Comparison of ENCODE assay signal across 1 cellular context in the genomic region with DNA sequence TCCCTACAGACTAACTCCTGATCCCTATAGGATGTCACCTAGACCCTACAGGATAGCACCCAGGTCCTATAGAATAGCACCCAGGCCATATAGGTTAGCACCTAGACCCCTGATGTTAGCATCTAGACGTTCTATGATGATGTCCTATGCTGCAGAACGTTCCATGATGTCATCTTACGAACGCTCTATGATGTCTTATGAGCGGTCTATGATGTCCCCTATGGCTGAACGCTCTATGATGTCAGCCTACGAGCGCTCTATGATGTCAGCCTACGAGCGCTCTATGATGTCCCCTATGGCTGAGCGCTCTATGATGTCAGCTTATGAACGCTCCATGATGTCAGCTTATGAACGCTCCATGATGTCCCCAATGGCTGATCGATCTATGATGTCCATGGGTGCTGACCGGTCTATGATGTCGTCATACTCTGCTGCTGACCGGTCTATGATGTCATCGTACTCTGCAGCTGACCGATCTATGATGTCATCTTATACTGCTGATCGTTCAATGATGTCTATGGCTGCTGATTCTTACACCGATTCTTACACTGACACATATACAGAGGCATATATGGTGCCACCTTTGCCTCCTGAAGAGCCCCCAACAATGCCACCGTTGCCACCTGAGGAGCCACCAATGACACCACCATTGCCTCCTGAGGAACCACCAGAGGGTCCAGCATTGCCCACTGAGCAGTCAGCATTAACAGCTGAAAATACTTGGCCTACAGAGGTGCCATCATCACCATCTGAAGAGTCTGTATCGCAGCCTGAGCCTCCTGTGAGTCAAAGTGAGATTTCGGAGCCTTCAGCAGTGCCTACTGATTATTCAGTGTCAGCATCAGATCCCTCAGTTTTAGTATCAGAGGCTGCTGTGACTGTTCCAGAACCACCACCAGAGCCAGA.
TF ChIP-seq lines count a peak whose summit lies in the region.

No MANE protein-coding gene starts in this region.

TF ChIP-seq in K562, 482 proteins besides CTCF, POLR2A, EP300 and RAD21 (continued from another document):
- TF ChIP-seq, protein P1, sequence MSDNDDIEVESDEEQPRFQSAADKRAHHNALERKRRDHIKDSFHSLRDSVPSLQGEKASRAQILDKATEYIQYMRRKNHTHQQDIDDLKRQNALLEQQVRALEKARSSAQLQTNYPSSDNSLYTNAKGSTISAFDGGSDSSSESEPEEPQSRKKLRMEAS (CRISPR knock-in tag; IDR thresholded peaks at IDR 0.05) = 0 out of 2 replicates have a peak, but pooled peaks have one; percentile 10
- TF ChIP-seq KHSRP (IDR thresholded peaks at IDR 0.05) (peak; percentile 69; the same call in 1 of the 2 replicates), CREM (IDR thresholded peaks at IDR 0.05; ENCODE audit: low read depth) (peak; percentile 93), SRSF9 (IDR thresholded peaks at IDR 0.05; ENCODE audit: borderline replicate concordance, low read depth, low read length) (no peak), ZNF232 (CRISPR knock-in tag; IDR thresholded peaks at IDR 0.05) (no peak), ZNF79 (CRISPR knock-in tag; IDR thresholded peaks at IDR 0.05; ENCODE audit: low read depth) (no peak), ZC3H11A (IDR thresholded peaks at IDR 0.05; ENCODE audit: low read depth, low read length) (no peak)
- TF ChIP-seq, protein P2, sequence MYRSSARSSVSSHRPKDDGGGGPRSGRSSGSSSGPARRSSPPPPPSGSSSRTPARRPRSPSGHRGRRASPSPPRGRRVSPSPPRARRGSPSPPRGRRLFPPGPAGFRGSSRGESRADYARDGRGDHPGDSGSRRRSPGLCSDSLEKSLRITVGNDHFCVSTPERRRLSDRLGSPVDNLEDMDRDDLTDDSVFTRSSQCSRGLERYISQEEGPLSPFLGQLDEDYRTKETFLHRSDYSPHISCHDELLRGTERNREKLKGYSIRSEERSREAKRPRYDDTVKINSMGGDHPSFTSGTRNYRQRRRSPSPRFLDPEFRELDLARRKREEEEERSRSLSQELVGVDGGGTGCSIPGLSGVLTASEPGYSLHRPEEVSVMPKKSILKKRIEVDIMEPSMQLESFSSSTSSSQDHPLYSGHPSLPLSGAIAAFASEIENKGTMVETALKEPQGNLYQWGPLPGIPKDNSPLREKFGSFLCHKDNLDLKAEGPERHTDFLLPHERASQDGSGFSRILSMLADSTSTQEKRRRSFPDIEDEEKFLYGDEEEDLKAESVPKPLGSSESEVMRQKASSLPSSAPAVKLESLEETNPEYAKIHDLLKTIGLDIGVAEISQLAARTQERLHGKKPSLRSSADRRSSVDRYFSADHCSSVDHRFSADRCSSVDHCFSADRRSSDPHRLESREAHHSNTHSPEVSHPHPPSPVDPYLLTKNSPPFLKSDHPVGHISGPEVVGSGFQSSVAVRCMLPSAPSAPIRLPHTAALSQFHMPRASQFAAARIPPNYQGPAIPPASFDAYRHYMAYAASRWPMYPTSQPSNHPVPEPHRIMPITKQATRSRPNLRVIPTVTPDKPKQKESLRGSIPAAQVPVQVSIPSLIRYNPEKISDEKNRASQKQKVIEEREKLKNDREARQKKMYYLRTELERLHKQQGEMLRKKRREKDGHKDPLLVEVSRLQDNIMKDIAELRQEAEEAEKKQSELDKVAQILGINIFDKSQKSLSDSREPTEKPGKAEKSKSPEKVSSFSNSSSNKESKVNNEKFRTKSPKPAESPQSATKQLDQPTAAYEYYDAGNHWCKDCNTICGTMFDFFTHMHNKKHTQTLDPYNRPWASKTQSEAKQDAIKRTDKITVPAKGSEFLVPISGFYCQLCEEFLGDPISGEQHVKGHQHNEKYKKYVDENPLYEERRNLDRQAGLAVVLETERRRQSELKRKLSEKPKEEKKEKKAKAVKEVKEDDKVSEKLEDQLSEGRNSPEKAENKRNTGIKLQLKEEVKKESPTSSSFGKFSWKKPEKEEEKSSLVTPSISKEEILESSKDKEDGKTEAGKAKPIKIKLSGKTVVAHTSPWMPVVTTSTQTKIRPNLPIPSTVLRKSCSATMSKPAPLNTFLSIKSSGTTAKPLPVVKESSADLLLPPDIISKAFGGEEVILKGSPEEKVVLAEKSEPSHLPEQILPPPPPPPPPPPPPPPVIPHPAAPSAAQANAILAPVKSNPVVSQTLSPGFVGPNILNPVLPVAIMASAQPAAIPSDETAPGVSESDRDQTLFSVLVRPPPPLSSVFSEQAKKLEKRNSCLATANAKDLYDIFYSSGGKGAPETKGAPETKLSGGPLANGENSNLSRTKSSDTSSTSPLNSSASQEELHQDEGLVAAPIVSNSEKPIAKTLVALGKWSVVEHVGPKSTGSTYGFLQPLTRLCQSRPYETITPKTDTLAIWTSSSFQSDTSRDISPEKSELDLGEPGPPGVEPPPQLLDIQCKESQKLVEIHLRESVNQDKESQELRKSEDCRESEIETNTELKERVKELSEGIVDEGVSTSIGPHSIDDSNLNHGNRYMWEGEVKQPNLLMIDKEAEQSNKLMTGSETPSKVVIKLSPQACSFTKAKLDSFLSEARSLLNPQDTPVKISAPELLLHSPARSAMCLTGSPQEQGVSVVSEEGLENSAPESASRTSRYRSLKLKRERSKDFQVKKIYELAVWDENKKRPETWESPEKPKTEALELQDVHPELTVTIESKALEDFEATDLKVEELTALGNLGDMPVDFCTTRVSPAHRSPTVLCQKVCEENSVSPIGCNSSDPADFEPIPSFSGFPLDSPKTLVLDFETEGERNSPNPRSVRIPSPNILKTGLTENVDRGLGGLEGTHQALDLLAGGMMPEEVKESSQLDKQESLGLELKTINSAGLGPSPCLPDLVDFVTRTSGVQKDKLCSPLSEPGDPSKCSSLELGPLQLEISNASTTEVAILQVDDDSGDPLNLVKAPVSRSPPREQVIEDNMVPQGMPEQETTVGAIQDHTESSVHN (IDR thresholded peaks at IDR 0.05; ENCODE audit: borderline replicate concordance in 1 of 2, low read depth in 1 of 2) = no peak
- TF ChIP-seq, protein P3, sequence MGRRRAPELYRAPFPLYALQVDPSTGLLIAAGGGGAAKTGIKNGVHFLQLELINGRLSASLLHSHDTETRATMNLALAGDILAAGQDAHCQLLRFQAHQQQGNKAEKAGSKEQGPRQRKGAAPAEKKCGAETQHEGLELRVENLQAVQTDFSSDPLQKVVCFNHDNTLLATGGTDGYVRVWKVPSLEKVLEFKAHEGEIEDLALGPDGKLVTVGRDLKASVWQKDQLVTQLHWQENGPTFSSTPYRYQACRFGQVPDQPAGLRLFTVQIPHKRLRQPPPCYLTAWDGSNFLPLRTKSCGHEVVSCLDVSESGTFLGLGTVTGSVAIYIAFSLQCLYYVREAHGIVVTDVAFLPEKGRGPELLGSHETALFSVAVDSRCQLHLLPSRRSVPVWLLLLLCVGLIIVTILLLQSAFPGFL (CRISPR knock-in tag; IDR thresholded peaks at IDR 0.05) = no peak
- TF ChIP-seq, protein P4, sequence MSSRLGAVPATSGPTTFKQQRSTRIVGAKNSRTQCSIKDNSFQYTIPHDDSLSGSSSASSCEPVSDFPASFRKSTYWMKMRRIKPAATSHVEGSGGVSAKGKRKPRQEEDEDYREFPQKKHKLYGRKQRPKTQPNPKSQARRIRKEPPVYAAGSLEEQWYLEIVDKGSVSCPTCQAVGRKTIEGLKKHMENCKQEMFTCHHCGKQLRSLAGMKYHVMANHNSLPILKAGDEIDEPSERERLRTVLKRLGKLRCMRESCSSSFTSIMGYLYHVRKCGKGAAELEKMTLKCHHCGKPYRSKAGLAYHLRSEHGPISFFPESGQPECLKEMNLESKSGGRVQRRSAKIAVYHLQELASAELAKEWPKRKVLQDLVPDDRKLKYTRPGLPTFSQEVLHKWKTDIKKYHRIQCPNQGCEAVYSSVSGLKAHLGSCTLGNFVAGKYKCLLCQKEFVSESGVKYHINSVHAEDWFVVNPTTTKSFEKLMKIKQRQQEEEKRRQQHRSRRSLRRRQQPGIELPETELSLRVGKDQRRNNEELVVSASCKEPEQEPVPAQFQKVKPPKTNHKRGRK (tag; IDR thresholded peaks at IDR 0.05) = no peak
